ENCODE assay signal across 1 cellular context in genomic region chr3:113695426-113695817, GRCh38.
A peak's percentile ranks its signal among the peaks of the same experiment; 100 is the strongest.
TF ChIP-seq lines count a peak whose summit lies in the region.

No MANE protein-coding gene starts in this region.

TF ChIP-seq in GM12878, 131 proteins besides CTCF, POLR2A, EP300 and RAD21:
- TF ChIP-seq ZBTB40 (IDR thresholded peaks at IDR 0.05; ENCODE audit: borderline replicate concordance) (no peak), ZSCAN29 (IDR thresholded peaks at IDR 0.05) (0 out of 2 replicates have a peak, but pooled peaks have one; percentile 34)
TF ChIP-seq in GM12878: peak in this region for 1.
